In genomic region chr9:121286973-121287721, GRCh38 we compare ENCODE assay signal across 8 cellular contexts. TPM values are rescaled to one million over a fixed set of nuclear protein-coding genes. Genes with fewer than 3 reads are reported as not detected.
A peak's percentile ranks its signal among the peaks of the same experiment; 100 is the strongest.
DNase-seq lines count a peak whose midpoint lies in the region; ATAC-seq and TF ChIP-seq lines count a peak whose summit lies in the region.

No MANE protein-coding gene starts in this region.

- no peaks in the 10 kb centered on the region; the same call in 1 of the 2 replicates for H3K4me1 ChIP-seq in BE2C
- peaks cover 91 to 100% (median 100%) of the 10 kb centered on the region in 4 donors for H3K4me1 ChIP-seq in esophagus muscularis mucosa
- H3K4me1 ChIP-seq in mucosa of rectum (ENCODE audit: control insufficient read depth in 2 of 2, insufficient read depth in 2 of 2, low read length in 2 of 2), result peaks cover 53 to 78% of the 10 kb centered on the region in 2 donors
- peaks cover 14 to 98% (median 81%) of the 10 kb centered on the region in 4 donors for H3K4me1 ChIP-seq in tibial nerve

- H3K9ac ChIP-seq in mucosa of rectum (ENCODE audit: low read depth in 1 of 2, low read length in 2 of 2), result peak overlapping the region; percentile 34 to 75

- DNase-seq in BE2C (peak; percentile 55), HS-27A (ENCODE audit: low read depth) (peak; percentile 91), SW 1271 (lab: John Stamatoyannopoulos, UW) (peak; percentile 87 to 97), esophagus muscularis mucosa (ENCODE audit: extremely low spot score) (peak; percentile 97), tibial nerve (ENCODE audit: low spot score in 2 of 2) (peak; percentile 84)

- H3K36me3 ChIP-seq in BE2C, result no peaks in the 10 kb centered on the region
- no peaks in the 10 kb centered on the region for H3K36me3 ChIP-seq in esophagus muscularis mucosa
- H3K36me3 ChIP-seq in mucosa of rectum (ENCODE audit: control insufficient read depth in 2 of 2, insufficient read depth in 2 of 2, low read length in 2 of 2), result no peaks in the 10 kb centered on the region
- no peaks in the 10 kb centered on the region for H3K36me3 ChIP-seq in tibial nerve

- no peak for TF ChIP-seq EP300 in esophagus muscularis mucosa (IDR thresholded peaks at IDR 0.05)
- peak; percentile 86 to 98 for TF ChIP-seq EP300 in tibial nerve (IDR thresholded peaks at IDR 0.05)

- TF ChIP-seq POLR2A in esophagus muscularis mucosa (IDR thresholded peaks at IDR 0.05; ENCODE audit: low read depth) (no peak), tibial nerve (IDR thresholded peaks at IDR 0.05) (peak in 1 of 2 donors; percentile 39)

- H3K9me3 ChIP-seq in BE2C, result no peaks in the 10 kb centered on the region
- no peaks in the 10 kb centered on the region for H3K9me3 ChIP-seq in esophagus muscularis mucosa
- no peaks in the 10 kb centered on the region for H3K9me3 ChIP-seq in mucosa of rectum (ENCODE audit: control insufficient read depth in 2 of 2, low read length in 2 of 2)
- H3K9me3 ChIP-seq in tibial nerve, result no peaks in the 10 kb centered on the region

- TF ChIP-seq CTCF in BE2C (IDR thresholded peaks at IDR 0.05; ENCODE audit: low read depth, low read length) (no peak), esophagus muscularis mucosa (IDR thresholded peaks at IDR 0.05) (peak; percentile 24 to 46 (median 36)), tibial nerve (IDR thresholded peaks at IDR 0.05) (peak in 4 of 5 experiments; percentile 11 to 43 (median 14))

- H3K27ac ChIP-seq in esophagus muscularis mucosa (replicated peaks in 1 of 4) (peak overlapping the region; percentile 94 to 99 (median 96)), mucosa of rectum (ENCODE audit: low read depth in 2 of 2, low read length in 2 of 2) (peak overlapping the region; percentile 90 to 98), tibial nerve (peak overlapping the region; percentile 83 to 99 (median 92))

- 15% methylated on average over 13 of the region's 13 CpGs for WGBS in esophagus muscularis mucosa
- 5 to 9% methylated on average over 13 of the region's 13 CpGs for WGBS in tibial nerve, 2 donors

- intact Hi-C loops in esophagus muscularis mucosa (cut with DNase I), result no loop called here

- ATAC-seq in GM21825 (IDR thresholded peaks at IDR 0.05; ENCODE audit: unreplicated experiment) (no peak), HG03565 (IDR thresholded peaks at IDR 0.05; ENCODE audit: unreplicated experiment) (no peak)

- H3K4me3 ChIP-seq in BE2C (ENCODE audit: low read depth, low read length) (no peak overlapping the region), esophagus muscularis mucosa (peak overlapping the region; percentile 23 to 37 (median 33)), mucosa of rectum (ENCODE audit: low read length in 2 of 2) (peak overlapping the region; percentile 31 to 50), tibial nerve (peak overlapping the region in 1 of 4 donors; percentile 32)

- H3K27me3 ChIP-seq in BE2C, result no peaks in the 10 kb centered on the region
- H3K27me3 ChIP-seq in esophagus muscularis mucosa, result no peaks in the 10 kb centered on the region
- no peaks in the 10 kb centered on the region for H3K27me3 ChIP-seq in mucosa of rectum (ENCODE audit: control insufficient read depth in 2 of 2, insufficient read depth in 2 of 2, low read length in 2 of 2)
- H3K27me3 ChIP-seq in tibial nerve, result no peaks in the 10 kb centered on the region

RNA-seq across cellular contexts. Expression of gene GSN, which starts 19.2 kb away (rescaled TPM):
- polyA plus RNA-seq in BE2C (2012; ENCODE audit: insufficient read depth, insufficient read length, low read depth), result 2.2 TPM
- total RNA-seq in esophagus muscularis mucosa (1,000 to 10,000 TPM; 2,509 to 3,811 (median 3,170) TPM), tibial nerve (1,000 to 10,000 TPM; 1,899 to 6,678 (median 4,539) TPM)
